In the genomic region with DNA sequence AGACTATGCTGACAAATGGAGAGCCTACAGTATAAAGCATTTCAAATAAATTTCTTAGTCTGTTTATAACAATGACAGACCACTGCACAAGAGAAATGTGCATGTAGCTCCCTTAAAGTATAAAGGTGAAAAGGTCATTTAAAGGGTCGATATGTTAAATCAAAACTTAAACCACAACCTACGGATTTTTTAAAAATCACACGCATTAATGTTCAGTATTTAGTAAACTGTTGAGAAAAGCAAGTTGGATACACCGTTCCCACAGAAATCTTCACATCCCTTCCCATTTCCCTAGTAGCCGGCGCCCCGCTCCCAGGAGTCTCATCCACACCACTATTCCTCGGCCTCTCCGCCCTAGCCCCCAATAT, we compare ENCODE assay signal across 8 cellular contexts. TPM values are rescaled to one million over a fixed set of nuclear protein-coding genes. Genes with fewer than 3 reads are reported as not detected.
DNase-seq lines count a peak whose midpoint lies in the region; ATAC-seq and TF ChIP-seq lines count a peak whose summit lies in the region.

No MANE protein-coding gene starts in this region.

- H3K27ac ChIP-seq in ascending aorta, result peak overlapping the region; percentile 78 to 91
- H3K27ac ChIP-seq in substantia nigra (ENCODE audit: low read depth, low read length, poor library complexity, severe bottlenecking), result peak overlapping the region; percentile 89

- intact Hi-C loops in ascending aorta (cut with DNase I), result loop anchor here (1.0 to 2.0 kb wide), 4 partner anchors 49 to 236 kb away; a partner anchor contains a TSS
- intact Hi-C loops in head of caudate nucleus (cut with DNase I), result loop anchor here (2.0 to 10.0 kb wide), 4 partner anchors 51 to 239 kb away; a partner anchor contains a TSS

- peaks cover 2 to 23% of the 10 kb centered on the region in 2 donors for H3K4me1 ChIP-seq in ascending aorta

- no peak for TF ChIP-seq CTCF in ascending aorta (IDR thresholded peaks at IDR 0.05)
- no peak for TF ChIP-seq CTCF in kidney epithelial cell (IDR thresholded peaks at IDR 0.05; ENCODE audit: insufficient read depth, low read length, poor library complexity, severe bottlenecking)

- peak; percentile 71 for DNase-seq in NCI-H2227 treated with DMSO at 0.1 percent for 48 hours (lab: John Stamatoyannopoulos, UW)
- DNase-seq in NCI-H2227 (lab: John Stamatoyannopoulos, UW; ENCODE audit: unreplicated experiment), result no peak
- no peak for DNase-seq in ascending aorta (ENCODE audit: low spot score in 2 of 2)
- DNase-seq in kidney epithelial cell (ENCODE audit: low read depth), result no peak
- peak in 1 of 49 donors; percentile 53 for DNase-seq in substantia nigra (lab: John Stamatoyannopoulos, UW)
- no peak for DNase-seq in foreskin melanocyte
- DNase-seq in head of caudate nucleus, result no peak

- peak overlapping the region; percentile 72 to 77 for H3K4me3 ChIP-seq in ascending aorta
- peak overlapping the region; percentile 58 for H3K4me3 ChIP-seq in kidney epithelial cell (ENCODE audit: low read depth, low read length)

- H3K36me3 ChIP-seq in ascending aorta, result no peaks in the 10 kb centered on the region
- H3K36me3 ChIP-seq in kidney epithelial cell (ENCODE audit: control insufficient read depth, insufficient read depth, low read length), result no peaks in the 10 kb centered on the region

- no peaks in the 10 kb centered on the region for H3K9me3 ChIP-seq in ascending aorta

- ATAC-seq in GM19395 (IDR thresholded peaks at IDR 0.05; ENCODE audit: unreplicated experiment), result no peak

- H3K27me3 ChIP-seq in ascending aorta (no peaks in the 10 kb centered on the region), kidney epithelial cell (ENCODE audit: control insufficient read depth, insufficient read depth, low read length) (no peaks in the 10 kb centered on the region)

RNA-seq across cellular contexts. Expression of a gene that starts 0.6 kb away (rescaled TPM):
- total RNA-seq in ascending aorta (8.8 TPM), kidney epithelial cell (40.7 and 44.7 TPM in 2 replicates)

RNA-seq across cellular contexts. Expression of a gene that starts 2.1 kb away (rescaled TPM):
- total RNA-seq in ascending aorta, result 2.1 TPM
- total RNA-seq in kidney epithelial cell, result 1.4 and 4.6 TPM in 2 replicates

RNA-seq across cellular contexts. Expression of a gene that starts 49.8 kb away (rescaled TPM):
- total RNA-seq in ascending aorta (43.2 TPM), kidney epithelial cell (20.5 and 22.5 TPM in 2 replicates)
